36 cellular contexts compared by ENCODE assay signal in genomic region chr6:157673596-157673995, GRCh38.
"Had no signal": no experiment of that assay in that cellular context is flagged by ENCODE, and none has a peak within 500 bp of the region (broad histone marks: within the 10 kb centered on the region; RNA-seq: fewer than 3 reads in every experiment).

No MANE protein-coding gene starts in this region.

- H3K27ac Mint-ChIP-seq: activated CD4-positive, alpha-beta T cell treated with anti-CD3 and anti-CD28 coated beads for 36 hours; activated naive CD4-positive, alpha-beta T cell treated with anti-CD3 and anti-CD28 coated beads for 36 hours; activated naive CD4-positive, alpha-beta T cell treated with anti-CD3 and anti-CD28 coated beads, Interleukin-2, amount 50 U/mL, for 72 hours; activated T-helper 1 cell treated with anti-CD3 and anti-CD28 coated beads, Interleukin-12 subunit alpha, Interleukin-12 subunit beta, Interleukin-2, Interleukin-4 antibody, amounts not matched to agents 30 ng/mL and 10 ng/mL and 1 ng/mL, durations not matched to agents 14 hours and 24 hours and 36 hours; T-helper 1 cell treated with Interleukin-12 subunit alpha and Interleukin-12 subunit beta and Interleukin-4 antibody, amounts not matched to agents 30 μg/mL and 1 μg/mL, for 36 hours; T-helper 2 cell treated with Interferon-gamma antibody and Interleukin-4, amounts not matched to agents 5 μg/mL and 100 μg/mL, for 36 hours; WTC11 had no signal

- DNase-seq: activated CD4-positive, alpha-beta T cell treated with anti-CD3 and anti-CD28 coated beads for 36 hours; activated CD4-positive, alpha-beta T cell treated with anti-CD3 and anti-CD28 coated beads, Interleukin-2, amount 10 ng/mL, durations not matched to agents 7 days and 5 days; activated CD4-positive, alpha-beta T cell treated with anti-CD3 and anti-CD28 coated beads, Interleukin-2, amount 50 U/mL, for 48 hours; activated CD8-positive, alpha-beta memory T cell treated with anti-CD3 and anti-CD28 coated beads, Interleukin-2, amount 50 U/mL, for 4 hours; activated gamma-delta T cell treated with Interleukin-2 at 50 U/mL for 16 hours; activated naive CD4-positive, alpha-beta T cell treated with anti-CD3 and anti-CD28 coated beads for 36 hours; activated T-cell treated with anti-CD3 and anti-CD28 coated beads for 4 hours; activated T-cell treated with anti-CD3 and anti-CD28 coated beads, Interleukin-2, amount 50 U/mL, for 4 hours; adrenal gland; body of pancreas; caudate nucleus; cerebellar nuclear complex; Karpas-422; KBM-7; MG63; NCI-H1048; NCI-H1105 treated with DMSO at 0.1 percent for 48 hours; NCI-H1436; NCI-H1694; NCI-H1930; NCI-H2081 treated with DMSO at 0.1 percent for 48 hours; NCI-H226; NCI-H446 treated with DMSO at 0.1 percent for 48 hours; NCI-H524; Peyer's patch; RPMI8226; SHP77 treated with DMSO at 0.1 percent for 48 hours; SK-N-SH had no signal

- H3K36me3 ChIP-seq: adrenal gland, breast epithelium, MG63, SJSA1 had no signal

- H3K27me3 ChIP-seq: adrenal gland, body of pancreas, breast epithelium, MG63, Peyer's patch, SJSA1 had no signal

- H3K4me3 Mint-ChIP-seq: activated CD4-positive, alpha-beta T cell treated with anti-CD3 and anti-CD28 coated beads for 36 hours; activated CD4-positive, alpha-beta T cell treated with anti-CD3 and anti-CD28 coated beads, Interleukin-2, amount 10 ng/mL, durations not matched to agents 7 days and 5 days; activated naive CD4-positive, alpha-beta T cell treated with anti-CD3 and anti-CD28 coated beads for 36 hours; activated T-cell treated with anti-CD3 and anti-CD28 coated beads, Interleukin-2, amount 50 U/mL, for 4 hours; activated T-helper 1 cell treated with anti-CD3 and anti-CD28 coated beads, Interleukin-12 subunit alpha, Interleukin-12 subunit beta, Interleukin-2, Interleukin-4 antibody, amounts not matched to agents 30 ng/mL and 10 ng/mL and 1 ng/mL, durations not matched to agents 14 hours and 24 hours and 36 hours; T-helper 1 cell treated with Interleukin-12 subunit alpha and Interleukin-12 subunit beta and Interleukin-4 antibody, amounts not matched to agents 30 μg/mL and 1 μg/mL, for 36 hours; T-helper 2 cell treated with Interferon-gamma antibody and Interleukin-4, amounts not matched to agents 5 μg/mL and 100 μg/mL, for 36 hours; WTC11 had no signal

- H3K36me3 Mint-ChIP-seq: activated naive CD4-positive, alpha-beta T cell treated with anti-CD3 and anti-CD28 coated beads, Interleukin-2, amount 50 U/mL, for 72 hours had no signal

- H3K27ac ChIP-seq: body of pancreas, breast epithelium, Peyer's patch, SJSA1 had no signal

- ATAC-seq: activated CD4-positive, alpha-beta T cell treated with anti-CD3 and anti-CD28 coated beads for 36 hours; activated CD4-positive, CD25-positive, alpha-beta regulatory T cell treated with anti-CD3 and anti-CD28 coated beads, Interleukin-2, amount 50 U/mL, for 24 hours; activated naive CD4-positive, alpha-beta T cell treated with anti-CD3 and anti-CD28 coated beads, Interleukin-2, amount 50 U/mL, for 72 hours; activated T-cell treated with anti-CD3 and anti-CD28 coated beads, Interleukin-2, amount 50 U/mL, for 4 hours; body of pancreas; WTC11 had no signal

- H3K9me3 Mint-ChIP-seq: activated CD4-positive, alpha-beta T cell treated with anti-CD3 and anti-CD28 coated beads, Interleukin-2, amount 10 ng/mL, durations not matched to agents 7 days and 5 days; activated naive CD4-positive, alpha-beta T cell treated with anti-CD3 and anti-CD28 coated beads for 36 hours; activated naive CD4-positive, alpha-beta T cell treated with anti-CD3 and anti-CD28 coated beads, Interleukin-2, amount 50 U/mL, for 72 hours; activated T-cell treated with anti-CD3 and anti-CD28 coated beads, Interleukin-2, amount 50 U/mL, for 4 hours; activated T-helper 1 cell treated with anti-CD3 and anti-CD28 coated beads, Interleukin-12 subunit alpha, Interleukin-12 subunit beta, Interleukin-2, Interleukin-4 antibody, amounts not matched to agents 30 ng/mL and 10 ng/mL and 1 ng/mL, durations not matched to agents 14 hours and 24 hours and 36 hours; T-helper 1 cell treated with Interleukin-12 subunit alpha and Interleukin-12 subunit beta and Interleukin-4 antibody, amounts not matched to agents 30 μg/mL and 1 μg/mL, for 36 hours; T-helper 2 cell treated with Interferon-gamma antibody and Interleukin-4, amounts not matched to agents 5 μg/mL and 100 μg/mL, for 36 hours; WTC11 had no signal

- H3K9me3 ChIP-seq: adrenal gland, body of pancreas, breast epithelium, MG63, Peyer's patch, SJSA1, SK-N-SH had no signal

- H3K27me3 Mint-ChIP-seq: activated CD4-positive, alpha-beta T cell treated with anti-CD3 and anti-CD28 coated beads for 36 hours; activated CD4-positive, alpha-beta T cell treated with anti-CD3 and anti-CD28 coated beads, Interleukin-2, amount 10 ng/mL, durations not matched to agents 7 days and 5 days had no signal

- H3K4me1 ChIP-seq: body of pancreas had no signal

- H3K4me3 ChIP-seq: adrenal gland, body of pancreas, breast epithelium, MG63, Peyer's patch, SJSA1 had no signal
